24 cellular contexts compared by ENCODE assay signal in genomic region chr12:132781938-132782337, GRCh38.
"Had no signal": no experiment of that assay in that cellular context is flagged by ENCODE, and none has a peak within 500 bp of the region (broad histone marks: within the 10 kb centered on the region; RNA-seq: fewer than 3 reads in every experiment).

No MANE protein-coding gene starts in this region.

- H3K4me3 Mint-ChIP-seq: immature natural killer cell, mesothelial cell of epicardium, naive B cell had no signal

- FAIRE-seq: endothelial cell of umbilical vein, frontal cortex had no signal

- H3K4me3 ChIP-seq: colonic mucosa, dorsolateral prefrontal cortex, esophagus muscularis mucosa, gastroesophageal sphincter, heart left ventricle, hepatocyte, left lung, lower lobe of right lung, mucosa of descending colon had no signal

- DNase-seq: colonic mucosa; cortex of kidney; dermis blood vessel endothelial cell; dorsolateral prefrontal cortex; effector CD4-positive, alpha-beta T cell; effector memory CD4-positive, alpha-beta T cell; foreskin keratinocyte; heart left ventricle; hypothalamus; immature natural killer cell; islet precursor cell; left cardiac atrium; left lung; left ventricle myocardium superior; lower lobe of right lung; mesenchymal stem cell; mucosa of descending colon; naive B cell had no signal

- H3K79me2 ChIP-seq: hepatocyte had no signal

- ATAC-seq: foreskin keratinocyte, gastroesophageal sphincter, heart left ventricle, left cardiac atrium, left lung, left ventricle myocardium superior, mucosa of descending colon had no signal

- H3K27me3 ChIP-seq: colonic mucosa, dorsolateral prefrontal cortex, esophagus muscularis mucosa, foreskin keratinocyte, gastroesophageal sphincter, heart left ventricle, hepatocyte, left lung had no signal

- H3K27ac Mint-ChIP-seq: immature natural killer cell, mesothelial cell of epicardium had no signal

- H3K9me3 Mint-ChIP-seq: immature natural killer cell, mesothelial cell of epicardium, naive B cell had no signal

- H3K4me1 Mint-ChIP-seq: immature natural killer cell, mesothelial cell of epicardium had no signal

- H3K9me3 ChIP-seq: colonic mucosa, esophagus muscularis mucosa, gastroesophageal sphincter, heart left ventricle, left lung, lower lobe of right lung, mucosa of descending colon had no signal

- H3K27me3 Mint-ChIP-seq: naive B cell had no signal

- H3K4me1 ChIP-seq: colonic mucosa, foreskin keratinocyte, left lung had no signal

- H2AFZ ChIP-seq: hepatocyte had no signal

- H3K4me2 ChIP-seq: hepatocyte had no signal

- H3K27ac ChIP-seq: colonic mucosa, dorsolateral prefrontal cortex, esophagus muscularis mucosa, foreskin keratinocyte, gastroesophageal sphincter, heart left ventricle, hepatocyte, left lung, lower lobe of right lung had no signal
